ENCODE assay signal across 13 cellular contexts in the genomic region with DNA sequence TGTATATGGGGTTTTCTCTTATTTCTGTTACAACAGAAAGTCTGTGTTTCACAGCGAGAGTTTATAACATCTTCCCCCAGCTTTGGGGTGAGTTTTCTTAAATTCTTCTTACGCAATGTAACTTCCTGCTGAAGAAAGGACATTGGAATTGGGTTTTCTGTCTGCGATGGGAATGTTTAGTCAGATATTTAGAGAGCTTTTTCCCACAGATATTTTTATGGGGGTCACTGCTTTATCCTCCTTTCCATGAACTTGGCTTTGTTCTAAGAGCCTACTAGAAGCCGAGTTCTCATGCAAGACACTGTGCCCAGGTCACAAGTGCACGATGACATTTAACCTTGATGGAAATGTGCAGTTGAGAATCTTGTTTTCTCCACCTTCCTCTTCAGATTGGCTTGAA. TPM values are rescaled to one million over a fixed set of nuclear protein-coding genes. Genes with fewer than 3 reads are reported as not detected.
DNase-seq lines count a peak whose midpoint lies in the region; ATAC-seq and TF ChIP-seq lines count a peak whose summit lies in the region.
"Had no signal": no experiment of that assay in that cellular context is flagged by ENCODE, and none has a peak within 500 bp of the region (broad histone marks: within the 10 kb centered on the region; RNA-seq: fewer than 3 reads in every experiment).

No MANE protein-coding gene starts in this region.

- H3K9ac ChIP-seq in colonic mucosa (ENCODE audit: low read depth in 2 of 2, low read length in 2 of 2): no peak overlapping the region

- no peaks in the 10 kb centered on the region for H3K36me3 ChIP-seq in colonic mucosa
- H3K36me3 ChIP-seq: pancreas had no signal

- no peaks in the 10 kb centered on the region for H3K9me3 ChIP-seq in colonic mucosa
- H3K9me3 ChIP-seq: pancreas had no signal

- peak overlapping the region; percentile 13 for H3K27ac Mint-ChIP-seq in nephron progenitor cell

- no peaks in the 10 kb centered on the region for H3K4me1 ChIP-seq in colonic mucosa

- peak; percentile 41 for DNase-seq in AG08396 (ENCODE audit: low spot score)
- DNase-seq in HCEC 1CT: peak; percentile 82
- DNase-seq in colonic mucosa: no peak
- no peak for DNase-seq in nephron progenitor cell
- DNase-seq in NCI-H345 (lab: John Stamatoyannopoulos, UW): no peak
- no peak for DNase-seq in SK-N-DZ (ENCODE audit: low spot score)
- DNase-seq: activated effector memory CD4-positive, alpha-beta T cell treated with Interleukin-2 at 50 U/mL for 16 hours; islet precursor cell; NCI-H2029 treated with DMSO at 0.1 percent for 48 hours; OCI-M1; pancreas had no signal

- no peaks in the 10 kb centered on the region for H3K27me3 Mint-ChIP-seq in nephron progenitor cell (ENCODE audit: low read depth, poor library complexity)

- no peak overlapping the region for H3K4me3 ChIP-seq in colonic mucosa
- H3K4me3 ChIP-seq: pancreas had no signal

- no peak overlapping the region for H3K4me3 Mint-ChIP-seq in nephron progenitor cell

- intact Hi-C loops in colonic mucosa (cut with DNase I): no loop called here

- H3K27me3 ChIP-seq in colonic mucosa: no peaks in the 10 kb centered on the region
- H3K27me3 ChIP-seq: pancreas had no signal

- H3K9me3 Mint-ChIP-seq in nephron progenitor cell: peaks cover 36% of the 10 kb centered on the region

- peaks cover 42% of the 10 kb centered on the region for H3K36me3 Mint-ChIP-seq in nephron progenitor cell (ENCODE audit: low read depth)

- peak overlapping the region; percentile 11 for H3K27ac ChIP-seq in colonic mucosa

- TF ChIP-seq CTCF in colonic mucosa (IDR thresholded peaks at IDR 0.05): no peak
- no peak for TF ChIP-seq CTCF in nephron progenitor cell (IDR thresholded peaks at IDR 0.05)

- no peak for ATAC-seq in GM21528 (IDR thresholded peaks at IDR 0.05; ENCODE audit: low FRiP score, unreplicated experiment)
- ATAC-seq in SK-N-SH treated with all-trans-retinoic acid at 6 μM for 48 hours: no peak
- ATAC-seq: pancreas had no signal

- peaks cover 36% of the 10 kb centered on the region for H3K4me1 Mint-ChIP-seq in nephron progenitor cell

TF ChIP-seq in SK-N-SH treated with all-trans-retinoic acid at 6 μM for 48 hours, 23 proteins besides CTCF, POLR2A, EP300 and RAD21:
- TF ChIP-seq, protein P1, sequence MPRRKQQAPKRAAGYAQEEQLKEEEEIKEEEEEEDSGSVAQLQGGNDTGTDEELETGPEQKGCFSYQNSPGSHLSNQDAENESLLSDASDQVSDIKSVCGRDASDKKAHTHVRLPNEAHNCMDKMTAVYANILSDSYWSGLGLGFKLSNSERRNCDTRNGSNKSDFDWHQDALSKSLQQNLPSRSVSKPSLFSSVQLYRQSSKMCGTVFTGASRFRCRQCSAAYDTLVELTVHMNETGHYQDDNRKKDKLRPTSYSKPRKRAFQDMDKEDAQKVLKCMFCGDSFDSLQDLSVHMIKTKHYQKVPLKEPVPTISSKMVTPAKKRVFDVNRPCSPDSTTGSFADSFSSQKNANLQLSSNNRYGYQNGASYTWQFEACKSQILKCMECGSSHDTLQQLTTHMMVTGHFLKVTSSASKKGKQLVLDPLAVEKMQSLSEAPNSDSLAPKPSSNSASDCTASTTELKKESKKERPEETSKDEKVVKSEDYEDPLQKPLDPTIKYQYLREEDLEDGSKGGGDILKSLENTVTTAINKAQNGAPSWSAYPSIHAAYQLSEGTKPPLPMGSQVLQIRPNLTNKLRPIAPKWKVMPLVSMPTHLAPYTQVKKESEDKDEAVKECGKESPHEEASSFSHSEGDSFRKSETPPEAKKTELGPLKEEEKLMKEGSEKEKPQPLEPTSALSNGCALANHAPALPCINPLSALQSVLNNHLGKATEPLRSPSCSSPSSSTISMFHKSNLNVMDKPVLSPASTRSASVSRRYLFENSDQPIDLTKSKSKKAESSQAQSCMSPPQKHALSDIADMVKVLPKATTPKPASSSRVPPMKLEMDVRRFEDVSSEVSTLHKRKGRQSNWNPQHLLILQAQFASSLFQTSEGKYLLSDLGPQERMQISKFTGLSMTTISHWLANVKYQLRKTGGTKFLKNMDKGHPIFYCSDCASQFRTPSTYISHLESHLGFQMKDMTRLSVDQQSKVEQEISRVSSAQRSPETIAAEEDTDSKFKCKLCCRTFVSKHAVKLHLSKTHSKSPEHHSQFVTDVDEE (CRISPR knock-in tag; IDR thresholded peaks at IDR 0.05): no peak
- TF ChIP-seq SNAI2 (CRISPR knock-in tag; IDR thresholded peaks at IDR 0.05) (no peak), ZNF70 (CRISPR knock-in tag; IDR thresholded peaks at IDR 0.05) (no peak), ZFP30 (CRISPR knock-in tag; IDR thresholded peaks at IDR 0.05) (no peak), RARB (CRISPR knock-in tag; IDR thresholded peaks at IDR 0.05) (no peak)
TF ChIP-seq in SK-N-SH treated with all-trans-retinoic acid at 6 μM for 48 hours: peak in this region for 0.

RNA-seq across cellular contexts. Expression of gene B3GNT2, which starts 22.1 kb away (rescaled TPM):
- total RNA-seq in colonic mucosa: 10 to 100 TPM; 20.1 to 55.7 TPM
- 13.4 and 16.1 TPM in 2 replicates for polyA plus RNA-seq in SK-N-DZ (2014; cell fraction: cytosol; rRNA removed)
- 8.7 and 9.9 TPM in 2 replicates for polyA plus RNA-seq in SK-N-DZ (2014; cell fraction: nucleus; rRNA removed)

Comparison
In these comparisons a context has a peak if more than half of its experiments do, and no peak if none do; other contexts are left out.
1. DNase-seq: peak in AG08396 (single experiment) and HCEC 1CT (single experiment); none in colonic mucosa (single experiment), nephron progenitor cell (single experiment), NCI-H345 (single experiment) and SK-N-DZ (single experiment).